16 cellular contexts compared by ENCODE assay signal in genomic region chrX:147884958-147885357, GRCh38. TPM values are rescaled to one million over a fixed set of nuclear protein-coding genes. Genes with fewer than 3 reads are reported as not detected.
DNase-seq lines count a peak whose midpoint lies in the region; ATAC-seq and TF ChIP-seq lines count a peak whose summit lies in the region.
"Had no signal": no experiment of that assay in that cellular context is flagged by ENCODE, and none has a peak within 500 bp of the region (broad histone marks: within the 10 kb centered on the region; RNA-seq: fewer than 3 reads in every experiment).

No MANE protein-coding gene starts in this region.

- H3K23me2 ChIP-seq in H9 (ENCODE audit: insufficient read length, low read depth, low read length, poor library complexity, severe bottlenecking): no peaks in the 10 kb centered on the region

- CTCF ChIA-PET in CD4-positive, alpha-beta memory T cell (lab: Charles Lee; ENCODE audit: partially characterized antibody): no interaction called here

- no peak overlapping the region for H4K5ac ChIP-seq in H9 (ENCODE audit: insufficient read length, low read depth, low read length)

- intact Hi-C loops in CD4-positive, alpha-beta memory T cell (cut with micrococcal nuclease): no loop called here

- H3K9me3 ChIP-seq in CD4-positive, alpha-beta memory T cell (ENCODE audit: control insufficient read depth in 1 of 2, low read length in 2 of 2): no peaks in the 10 kb centered on the region
- peaks cover 22% of the 10 kb centered on the region for H3K9me3 ChIP-seq in H9 (ENCODE audit: control insufficient read depth, low read depth, low read length)
- H3K9me3 ChIP-seq: SK-N-SH, uterus had no signal

- H3K4ac ChIP-seq in H9 (ENCODE audit: low read depth, low read length): no peak overlapping the region

- peaks cover 0 to 9% (median 1%) of the 10 kb centered on the region in 4 donors for H3K4me1 Mint-ChIP-seq in CD4-positive, alpha-beta memory T cell
- H3K4me1 Mint-ChIP-seq in endothelial cell (ENCODE audit: unreplicated experiment) (no peaks in the 10 kb centered on the region), H9 (no peaks in the 10 kb centered on the region)

- H4K8ac ChIP-seq in H9 (replicated peaks; ENCODE audit: insufficient read length, low read depth, low read length): no peak overlapping the region

- no CpG with 5 or more reads among the region's 2 CpGs for WGBS in H9 (ENCODE audit: extremely low coverage, insufficient read length, low lambda C conversion rate)

- no peak overlapping the region for H3K27ac ChIP-seq in CD4-positive, alpha-beta memory T cell (ENCODE audit: low read depth, low read length)
- no peak overlapping the region for H3K27ac ChIP-seq in H9 (ENCODE audit: insufficient read length, low read depth, low read length)
- H3K27ac ChIP-seq: uterus had no signal

- no peak overlapping the region for H2BK5ac ChIP-seq in H9 (ENCODE audit: insufficient read length, low read length)

- H3K9me3 Mint-ChIP-seq in CD4-positive, alpha-beta memory T cell: peaks cover 0 to 2% (median 0%) of the 10 kb centered on the region in 8 donors
- H3K9me3 Mint-ChIP-seq in endothelial cell (ENCODE audit: unreplicated experiment) (no peaks in the 10 kb centered on the region), H9 (peaks cover 58 to 59% of the 10 kb centered on the region in 2 experiments)

- no peaks in the 10 kb centered on the region for H3K27me3 ChIP-seq in CD4-positive, alpha-beta memory T cell (ENCODE audit: insufficient read depth, low read length)
- H3K27me3 ChIP-seq in H9 (ENCODE audit: insufficient read depth, low read length): no peaks in the 10 kb centered on the region
- H3K27me3 ChIP-seq: uterus had no signal

- H2BK120ac ChIP-seq in H9 (ENCODE audit: low read depth, low read length, poor library complexity, severe bottlenecking): no peak overlapping the region

- no peaks in the 10 kb centered on the region for H4K20me1 ChIP-seq in H9 (ENCODE audit: control insufficient read depth, insufficient read depth, insufficient read length)

- no peak overlapping the region for H3K56ac ChIP-seq in H9 (ENCODE audit: insufficient read length, low read depth, low read length)

- no peaks in the 10 kb centered on the region for H3K79me2 ChIP-seq in H9 (ENCODE audit: insufficient read depth, low read length)

- H2BK20ac ChIP-seq in H9 (ENCODE audit: low read depth, low read length, poor library complexity, severe bottlenecking): no peak overlapping the region

- ATAC-seq in GM21423 (IDR thresholded peaks at IDR 0.05; ENCODE audit: unreplicated experiment) (peak; percentile 83), HG03558 (IDR thresholded peaks at IDR 0.05; ENCODE audit: extremely low read depth, unreplicated experiment) (peak; percentile 45)

- no peak overlapping the region for H3T11ph ChIP-seq in H9 (ENCODE audit: low read length)

- no peaks in the 10 kb centered on the region for H3K4me1 ChIP-seq in CD4-positive, alpha-beta memory T cell (ENCODE audit: insufficient read depth, low read length)
- H3K4me1 ChIP-seq in H9 (ENCODE audit: insufficient read depth, low read length): no peaks in the 10 kb centered on the region
- H3K4me1 ChIP-seq: uterus had no signal

- no peaks in the 10 kb centered on the region for H3K36me3 ChIP-seq in CD4-positive, alpha-beta memory T cell (ENCODE audit: insufficient read depth, low read length)
- H3K36me3 ChIP-seq: uterus had no signal

- no peaks in the 10 kb centered on the region for H3K36me3 Mint-ChIP-seq in CD4-positive, alpha-beta memory T cell
- H3K36me3 Mint-ChIP-seq in endothelial cell (ENCODE audit: low read depth, unreplicated experiment): no peaks in the 10 kb centered on the region
- H3K36me3 Mint-ChIP-seq in H9 (ENCODE audit: insufficient read depth in 1 of 3, low read depth in 3 of 3): peaks cover 0 to 5% (median 0%) of the 10 kb centered on the region in 3 experiments; a peak in 2 of 7 replicates

- H3K18ac ChIP-seq in H9 (ENCODE audit: insufficient read length, low read depth, low read length): no peak overlapping the region

- no peak overlapping the region for H2BK12ac ChIP-seq in H9 (ENCODE audit: insufficient read length, low read depth, low read length)

- no peak overlapping the region for H3K9ac ChIP-seq in H9 (ENCODE audit: extremely low read depth, insufficient read length, low read length)
- H3K9ac ChIP-seq: SK-N-SH had no signal

- no peak overlapping the region for H3K23ac ChIP-seq in H9 (ENCODE audit: insufficient read length, low read depth, low read length)

- no peak overlapping the region for H3K14ac ChIP-seq in H9 (ENCODE audit: insufficient read depth, low read length)

- no peak overlapping the region for H3K4me3 Mint-ChIP-seq in CD4-positive, alpha-beta memory T cell
- no peak overlapping the region for H3K4me3 Mint-ChIP-seq in endothelial cell (ENCODE audit: unreplicated experiment)
- no peak overlapping the region for H3K4me3 Mint-ChIP-seq in H9

- no peak overlapping the region for H2AFZ ChIP-seq in H9 (ENCODE audit: low read length)

- H3K79me1 ChIP-seq in H9 (ENCODE audit: insufficient read depth, low read depth, low read length, poor library complexity, severe bottlenecking): no peaks in the 10 kb centered on the region

- H4K91ac ChIP-seq in H9 (ENCODE audit: insufficient read length, low read depth, low read length): no peak overlapping the region

- TF ChIP-seq CTCF in GM12865 (IDR thresholded peaks at IDR 0.05; ENCODE audit: insufficient read depth, low read depth, low read length, missing control alignments) (no peak), epithelial cell of proximal tubule (conservative IDR thresholded peaks at IDR 0.05; ENCODE audit: low read depth, low read length) (no peak), endothelial cell (IDR thresholded peaks at IDR 0.05; ENCODE audit: unreplicated experiment) (no peak), H9 (conservative IDR thresholded peaks at IDR 0.05) (no peak)

- peak; percentile 43 for DNase-seq in GM12865 (ENCODE audit: low read depth)
- DNase-seq in epithelial cell of proximal tubule (ENCODE audit: low read depth): peak; percentile 74
- no peak for DNase-seq in middle frontal gyrus (ENCODE audit: extremely low spot score, low spot score)
- no peak for DNase-seq in CD4-positive, alpha-beta memory T cell
- DNase-seq in endothelial cell (ENCODE audit: low spot score): no peak
- DNase-seq in H9: no peak
- DNase-seq: activated CD4-positive, CD25-positive, alpha-beta regulatory T cell; amygdala; dermis blood vessel endothelial cell; DND-41; NCI-H187 treated with DMSO at 0.1 percent for 48 hours; posterior cingulate gyrus; SK-N-SH; uterus had no signal

- H3K27ac Mint-ChIP-seq in CD4-positive, alpha-beta memory T cell: no peak overlapping the region
- H3K27ac Mint-ChIP-seq in endothelial cell (ENCODE audit: unreplicated experiment) (no peak overlapping the region), H9 (no peak overlapping the region)

- no peak overlapping the region for H2BK15ac ChIP-seq in H9 (ENCODE audit: low read depth, low read length)

- H3K4me2 ChIP-seq in H9 (ENCODE audit: insufficient read depth, insufficient read length, low read length): no peak overlapping the region
- H3K4me2 ChIP-seq: SK-N-SH had no signal

- no peak overlapping the region for H2AK5ac ChIP-seq in H9 (ENCODE audit: insufficient read length, low read length)

- no peak overlapping the region for H3K4me3 ChIP-seq in GM12865 (ENCODE audit: low read depth, low read length)
- no peak overlapping the region for H3K4me3 ChIP-seq in epithelial cell of proximal tubule (ENCODE audit: low read depth, low read length)
- H3K4me3 ChIP-seq in CD4-positive, alpha-beta memory T cell (ENCODE audit: low read length in 2 of 2): no peak overlapping the region
- H3K4me3 ChIP-seq: uterus had no signal

- H3K27me3 Mint-ChIP-seq in CD4-positive, alpha-beta memory T cell: no peaks in the 10 kb centered on the region
- H3K27me3 Mint-ChIP-seq in endothelial cell (ENCODE audit: unreplicated experiment) (peaks cover 2% of the 10 kb centered on the region), H9 (ENCODE audit: low read depth) (no peaks in the 10 kb centered on the region)

- POLR2A ChIA-PET in CD4-positive, alpha-beta memory T cell (lab: Charles Lee; ENCODE audit: partially characterized antibody): no interaction called here

RNA-seq across cellular contexts. Expression of gene FMR1, which starts 26.8 kb away (rescaled TPM):
- total RNA-seq in epithelial cell of proximal tubule (11.9 and 19.2 TPM in 2 replicates), endothelial cell (ENCODE audit: unreplicated experiment) (67.2 TPM), H9 (2021) (39.2 and 44.6 TPM in 2 replicates)
- total RNA-seq in CD4-positive, alpha-beta memory T cell: 10 to 100 TPM; 82.8 to 88.8 TPM
- polyA plus RNA-seq in CD4-positive, alpha-beta memory T cell: 1 to 10 TPM; 5.8 to 7.3 TPM

Comparison
In these comparisons a context has a peak if more than half of its experiments do, and no peak if none do; other contexts are left out.
1. DNase-seq: peak in GM12865 (single experiment) and epithelial cell of proximal tubule (single experiment); none in middle frontal gyrus (single experiment), CD4-positive, alpha-beta memory T cell (0 of 5), endothelial cell (single experiment) and H9 (single experiment).